8 cellular contexts compared by ENCODE assay signal in genomic region chr10:43594944-43595589, GRCh38. TPM values are rescaled to one million over a fixed set of nuclear protein-coding genes. Genes with fewer than 3 reads are reported as not detected.
DNase-seq lines count a peak whose midpoint lies in the region; ATAC-seq and TF ChIP-seq lines count a peak whose summit lies in the region.

No MANE protein-coding gene starts in this region.

- H3K4me3 ChIP-seq in DOHH2 (ENCODE audit: low read length) = no peak overlapping the region
- no peak overlapping the region for H3K4me3 ChIP-seq in left lung

- H3K27me3 ChIP-seq in DOHH2 (ENCODE audit: control insufficient read depth, low read length) (peaks cover 11% of the 10 kb centered on the region; the same call in 1 of the 2 replicates), left lung (no peaks in the 10 kb centered on the region)

- ATAC-seq in GM19468 (IDR thresholded peaks at IDR 0.05; ENCODE audit: extremely low read depth, unreplicated experiment) (peak; percentile 95), HG03565 (IDR thresholded peaks at IDR 0.05; ENCODE audit: unreplicated experiment) (peak; percentile 92), left lung (peak; percentile 70)

- H3K27ac ChIP-seq in DOHH2 (ENCODE audit: low read depth, low read length) (no peak overlapping the region), left lung (no peak overlapping the region)

- no peaks in the 10 kb centered on the region for H3K9me2 ChIP-seq in DOHH2 (replicated peaks; ENCODE audit: control insufficient read depth, low read length)

- no peaks in the 10 kb centered on the region for H3K36me3 ChIP-seq in DOHH2 (ENCODE audit: control insufficient read depth, low read length)
- H3K36me3 ChIP-seq in left lung = no peaks in the 10 kb centered on the region

- no peaks in the 10 kb centered on the region for H3F3A ChIP-seq in DOHH2 (ENCODE audit: control insufficient read depth, insufficient read depth)

- CTCF ChIA-PET in activated naive CD4-positive, alpha-beta T cell treated with anti-CD3 and anti-CD28 coated beads for 36 hours (lab: Charles Lee) = interaction anchor here (1.3 kb wide), 1 partner anchor 12 kb away, joined by 3 read pairs; no protein-coding TSS in a partner anchor

- intact Hi-C loops in activated naive CD4-positive, alpha-beta T cell treated with anti-CD3 and anti-CD28 coated beads for 36 hours (cut with micrococcal nuclease) = loop anchor here (1.0 kb wide), 1 partner anchor 21 kb away; the partner anchor contains the start of gene ZNF239
- intact Hi-C loops in left lung (cut with DNase I) = no loop called here

- H3K4me1 ChIP-seq in DOHH2 (ENCODE audit: control insufficient read depth, low read length) (peaks cover 4% of the 10 kb centered on the region; the same call in 1 of the 2 replicates), left lung (peaks cover 0 to 16% of the 10 kb centered on the region in 2 donors)

- peak; percentile 66 for DNase-seq in activated naive CD4-positive, alpha-beta T cell treated with anti-CD3 and anti-CD28 coated beads for 36 hours
- DNase-seq in left lung (no peak), DMS114 treated with DMSO at 0.1 percent for 48 hours (lab: John Stamatoyannopoulos, UW; ENCODE audit: unreplicated experiment) (no peak), NCI-H128 (lab: John Stamatoyannopoulos, UW; ENCODE audit: unreplicated experiment) (no peak), NCI-H146 treated with DMSO at 0.1 percent for 48 hours (lab: John Stamatoyannopoulos, UW; ENCODE audit: unreplicated experiment) (no peak)

- TF ChIP-seq CTCF in DOHH2 (IDR thresholded peaks at IDR 0.05; ENCODE audit: low read depth, low read length, poor library complexity, severe bottlenecking) = no peak
- TF ChIP-seq CTCF in left lung (IDR thresholded peaks at IDR 0.05) = no peak

- H3K4me2 ChIP-seq in DOHH2 (ENCODE audit: low read length) = peak overlapping the region; percentile 31; the same call in 1 of the 2 replicates

- no peaks in the 10 kb centered on the region for H4K20me1 ChIP-seq in DOHH2 (ENCODE audit: control insufficient read depth, insufficient read depth, low read depth, low read length)

- H3K9me3 ChIP-seq in DOHH2 (ENCODE audit: control insufficient read depth, insufficient read depth, low read length) (peaks cover 4% of the 10 kb centered on the region; the same call in 1 of the 2 replicates), left lung (peaks cover 0 to 2% of the 10 kb centered on the region in 2 donors)

- H3K4me3 Mint-ChIP-seq in activated naive CD4-positive, alpha-beta T cell treated with anti-CD3 and anti-CD28 coated beads for 36 hours = peak overlapping the region; percentile 53

- H3K79me2 ChIP-seq in DOHH2 (ENCODE audit: control insufficient read depth, low read length) = no peaks in the 10 kb centered on the region

- peak overlapping the region; percentile 75 for H3K27ac Mint-ChIP-seq in activated naive CD4-positive, alpha-beta T cell treated with anti-CD3 and anti-CD28 coated beads for 36 hours

- no peaks in the 10 kb centered on the region for H3K27me3 Mint-ChIP-seq in activated naive CD4-positive, alpha-beta T cell treated with anti-CD3 and anti-CD28 coated beads for 36 hours (ENCODE audit: low read depth)

- peaks cover 10% of the 10 kb centered on the region for H3K9me3 Mint-ChIP-seq in activated naive CD4-positive, alpha-beta T cell treated with anti-CD3 and anti-CD28 coated beads for 36 hours

- H3K4me1 Mint-ChIP-seq in activated naive CD4-positive, alpha-beta T cell treated with anti-CD3 and anti-CD28 coated beads for 36 hours (ENCODE audit: low read depth) = peaks cover 22% of the 10 kb centered on the region

- no peaks in the 10 kb centered on the region for H3K36me3 Mint-ChIP-seq in activated naive CD4-positive, alpha-beta T cell treated with anti-CD3 and anti-CD28 coated beads for 36 hours (ENCODE audit: low read depth)

RNA-seq across cellular contexts. Expression of gene ZNF485, which starts 11.2 kb away (rescaled TPM):
- 1 to 10 TPM; 5.2 to 5.4 TPM for total RNA-seq in activated naive CD4-positive, alpha-beta T cell treated with anti-CD3 and anti-CD28 coated beads for 36 hours
- 1 to 10 TPM; 1.9 to 5.0 TPM for total RNA-seq in left lung

RNA-seq across cellular contexts. Expression of gene ZNF239, which starts 20.7 kb away (rescaled TPM):
- total RNA-seq in activated naive CD4-positive, alpha-beta T cell treated with anti-CD3 and anti-CD28 coated beads for 36 hours = 1 to 10 TPM; 2.0 to 2.5 TPM
- 1 to 10 TPM; 2.3 to 4.8 TPM for total RNA-seq in left lung

RNA-seq across cellular contexts. Expression of gene ZNF32, which starts 53.6 kb away (rescaled TPM):
- 10 to 100 TPM; 17.8 to 17.9 TPM for total RNA-seq in activated naive CD4-positive, alpha-beta T cell treated with anti-CD3 and anti-CD28 coated beads for 36 hours
- total RNA-seq in left lung = 10 to 100 TPM; 29.1 to 32.9 TPM
